In the genomic region with DNA sequence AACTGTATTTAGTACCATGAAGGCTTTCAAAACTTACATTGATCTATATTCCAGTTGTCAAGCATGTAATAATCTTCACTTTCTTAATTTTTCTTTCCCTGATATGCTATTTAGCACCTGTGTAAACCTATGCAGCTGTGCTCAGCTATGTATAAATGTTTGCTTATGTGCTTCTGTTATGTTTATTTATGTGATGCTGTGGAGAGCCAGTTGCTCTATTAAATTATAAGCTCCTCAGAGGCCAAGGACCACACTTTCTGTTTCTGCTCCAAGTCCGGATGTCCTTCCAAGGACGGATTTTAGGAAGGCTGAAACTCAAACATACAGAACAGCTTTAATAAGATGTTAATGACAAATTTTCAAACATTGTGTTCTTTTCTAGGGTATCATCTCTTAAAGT, we compare ENCODE assay signal across 20 cellular contexts. TPM values are rescaled to one million over a fixed set of nuclear protein-coding genes. Genes with fewer than 3 reads are reported as not detected.
A peak's percentile ranks its signal among the peaks of the same experiment; 100 is the strongest.
DNase-seq lines count a peak whose midpoint lies in the region; ATAC-seq and TF ChIP-seq lines count a peak whose summit lies in the region.
"Had no signal": no experiment of that assay in that cellular context is flagged by ENCODE, and none has a peak within 500 bp of the region (broad histone marks: within the 10 kb centered on the region; RNA-seq: fewer than 3 reads in every experiment).

No MANE protein-coding gene starts in this region.

- ATAC-seq in HG02884 (IDR thresholded peaks at IDR 0.05; ENCODE audit: unreplicated experiment), result no peak
- ATAC-seq: A549, GM12878, HCT116, Panc1 had no signal

- H3K36me3 Mint-ChIP-seq in brain, result no peaks in the 10 kb centered on the region
- no peaks in the 10 kb centered on the region for H3K36me3 Mint-ChIP-seq in nephron (ENCODE audit: low read depth)
- H3K36me3 Mint-ChIP-seq: CD4-positive, alpha-beta memory T cell had no signal

- H3K9me3 Mint-ChIP-seq in brain (peaks cover 0 to 9% (median 0%) of the 10 kb centered on the region in 5 experiments), nephron (no peaks in the 10 kb centered on the region)
- H3K9me3 Mint-ChIP-seq: CD4-positive, alpha-beta memory T cell had no signal

- TF ChIP-seq CTCF in brain (conservative IDR thresholded peaks at IDR 0.05), result no peak
- TF ChIP-seq CTCF in nephron (IDR thresholded peaks at IDR 0.05; ENCODE audit: unreplicated experiment in 3 of 3), result no peak

- H3K4me3 Mint-ChIP-seq in brain (no peak overlapping the region), nephron (peak overlapping the region in 1 of 3 experiments; percentile 8)

- DNase-seq in DMS53 (lab: John Stamatoyannopoulos, UW), result peak; percentile 78
- peak; percentile 55 for DNase-seq in NCI-H2029 (lab: John Stamatoyannopoulos, UW)
- DNase-seq in stimulated activated CD4-positive, alpha-beta T cell treated with anti-CD3 and anti-CD28 coated beads, Interleukin-1b, Interleukin-23, amount 100 ng/mL, for 48 hours, result no peak
- DNase-seq in NCI-H1694 treated with DMSO at 0.1 percent for 48 hours (lab: John Stamatoyannopoulos, UW), result no peak
- DNase-seq: CD4-positive, alpha-beta memory T cell; DMS153; EL; GOT3; KBM-7; NCI-H1105 treated with DMSO at 0.1 percent for 48 hours; NCI-H1694; NCI-H226; NCI-H524 had no signal

- H3K27me3 Mint-ChIP-seq in brain (peaks cover 3% of the 10 kb centered on the region), nephron (ENCODE audit: low read depth) (no peaks in the 10 kb centered on the region)

- H3K4me1 Mint-ChIP-seq in brain, result peaks cover 45% of the 10 kb centered on the region
- H3K4me1 Mint-ChIP-seq in nephron, result peaks cover 61% of the 10 kb centered on the region

- H3K27ac Mint-ChIP-seq in brain (peak overlapping the region in 3 of 5 experiments; percentile 95 to 98 (median 96)), nephron (peak overlapping the region; percentile 97 to 99 (median 99))
- H3K27ac Mint-ChIP-seq: CD4-positive, alpha-beta memory T cell had no signal

RNA-seq across cellular contexts. Expression of gene LAMA4, which starts 33.5 kb away (rescaled TPM):
- polyA plus RNA-seq in brain (ENCODE audit: insufficient read depth, low read depth, low replicate concordance), result 7.0 TPM
- polyA plus RNA-seq: CD4-positive, alpha-beta memory T cell had no signal

RNA-seq across cellular contexts. Expression of gene RFPL4B, which starts 59.3 kb away (rescaled TPM):
- polyA plus RNA-seq in brain (ENCODE audit: insufficient read depth, low read depth, low replicate concordance), result not detected
- polyA plus RNA-seq: A549; CD4-positive, alpha-beta memory T cell had no signal

Comparison
In these comparisons a context has a peak if more than half of its experiments do, and no peak if none do; other contexts are left out.
1. DNase-seq: peak in DMS53 (single experiment) and NCI-H2029 (single experiment); none in stimulated activated CD4-positive, alpha-beta T cell treated with anti-CD3 and anti-CD28 coated beads, Interleukin-1b, Interleukin-23, amount 100 ng/mL, for 48 hours (single experiment) and NCI-H1694 treated with DMSO at 0.1 percent for 48 hours (single experiment).